In genomic region chr1:169148472-169149252, GRCh38 we compare ENCODE assay signal across 15 cellular contexts. TPM values are rescaled to one million over a fixed set of nuclear protein-coding genes. Genes with fewer than 3 reads are reported as not detected.
A peak's percentile ranks its signal among the peaks of the same experiment; 100 is the strongest.
DNase-seq lines count a peak whose midpoint lies in the region; ATAC-seq and TF ChIP-seq lines count a peak whose summit lies in the region.
"Had no signal": no experiment of that assay in that cellular context is flagged by ENCODE, and none has a peak within 500 bp of the region (broad histone marks: within the 10 kb centered on the region; RNA-seq: fewer than 3 reads in every experiment).

No MANE protein-coding gene starts in this region.

- ATAC-seq in HCT116: no peak; the same call in 1 of the 2 replicates
- ATAC-seq: heart left ventricle had no signal

- no peak for TF ChIP-seq POLR2A in HCT116 (IDR thresholded peaks at IDR 0.05; ENCODE audit: borderline replicate concordance, extremely low read depth, insufficient read depth, insufficient read length)
- TF ChIP-seq POLR2A in prostate gland (IDR thresholded peaks at IDR 0.05): no peak

- DNase-seq in DMS53 (lab: John Stamatoyannopoulos, UW): peak; percentile 95
- no peak for DNase-seq in HCT116 (ENCODE audit: low read depth, low spot score)
- DNase-seq in LoVo (ENCODE audit: low spot score): peak; percentile 71
- no peak for DNase-seq in prostate gland (ENCODE audit: low spot score)
- DNase-seq in SIG-M5 treated with dmso at 0.1 percent for 504 hours (lab: John Stamatoyannopoulos, UW; ENCODE audit: unreplicated experiment): no peak
- DNase-seq in NCI-H1436 treated with DMSO at 0.1 percent for 48 hours (lab: John Stamatoyannopoulos, UW): no peak
- DNase-seq in stimulated activated naive CD4-positive, alpha-beta T cell (lab: John Stamatoyannopoulos, UW): no peak
- DNase-seq: activated CD4-positive, CD25-positive, alpha-beta regulatory T cell; heart left ventricle; midbrain; NCI-H1105; NCI-H748 treated with DMSO at 0.1 percent for 48 hours; SIG-M5 had no signal

- H4K20me1 ChIP-seq in HCT116 (ENCODE audit: insufficient read depth): no peaks in the 10 kb centered on the region

- H3K4me2 ChIP-seq in HCT116 (ENCODE audit: low read length): peak overlapping the region; percentile 68

- H3K79me2 ChIP-seq in HCT116 (ENCODE audit: insufficient read depth, low read length): no peaks in the 10 kb centered on the region

- H3K27ac ChIP-seq in HCT116 (ENCODE audit: low read depth, low read length): no peak overlapping the region
- peak overlapping the region; percentile 68 to 87 for H3K27ac ChIP-seq in liver (ENCODE audit: low read depth in 1 of 2, low read length in 2 of 2)
- no peak overlapping the region for H3K27ac ChIP-seq in prostate gland
- H3K27ac ChIP-seq: heart left ventricle, tibial nerve had no signal

- intact Hi-C loops in HCT116 (cut with micrococcal nuclease): no loop called here
- intact Hi-C loops in prostate gland (cut with DNase I): no loop called here

- H3K4me3 ChIP-seq in HCT116 (replicated peaks in 1 of 2; ENCODE audit: low read depth in 1 of 2, low read length in 2 of 2) (peak overlapping the region in 1 of 2 experiments; percentile 21; a peak in 1 of 4 replicates), liver (ENCODE audit: low read depth in 1 of 3, low read length in 3 of 3) (no peak overlapping the region), prostate gland (no peak overlapping the region)
- H3K4me3 ChIP-seq: heart left ventricle, tibial nerve had no signal

- CTCF ChIA-PET in HCT116 (lab: Charles Lee): no interaction called here

- POLR2A ChIA-PET in HCT116 (lab: Charles Lee): no interaction called here

- no peak for TF ChIP-seq RAD21 in HCT116 (IDR thresholded peaks at IDR 0.05; ENCODE audit: low read depth)
- peak; percentile 59 to 61 for TF ChIP-seq RAD21 in liver (IDR thresholded peaks at IDR 0.05)

- 0 out of 2 replicates have a peak overlapping the region, but pooled peaks have one; percentile 18 for H3K9ac ChIP-seq in HCT116 (ENCODE audit: low read length)
- H3K9ac ChIP-seq in liver (ENCODE audit: low read depth in 1 of 2, low read length in 2 of 2): no peak overlapping the region

- H3K27me3 ChIP-seq in HCT116 (ENCODE audit: insufficient read depth, low read length) (no peaks in the 10 kb centered on the region), liver (ENCODE audit: control insufficient read depth in 4 of 4, insufficient read depth in 4 of 4, low read length in 3 of 4) (no peaks in the 10 kb centered on the region), prostate gland (replicated peaks; ENCODE audit: insufficient read depth) (no peaks in the 10 kb centered on the region)
- H3K27me3 ChIP-seq: heart left ventricle, tibial nerve had no signal

- 30% methylated on average over 5 of the region's 5 CpGs for WGBS in liver
- 94% methylated on average over 5 of the region's 5 CpGs for WGBS in prostate gland

- H3K9me3 ChIP-seq in HCT116 (ENCODE audit: control insufficient read depth in 1 of 2, insufficient read depth in 1 of 2, low read depth in 1 of 2, low read length in 2 of 2) (no peaks in the 10 kb centered on the region), liver (ENCODE audit: control insufficient read depth in 4 of 4, low read length in 3 of 4) (no peaks in the 10 kb centered on the region), prostate gland (no peaks in the 10 kb centered on the region)
- H3K9me3 ChIP-seq: heart left ventricle, tibial nerve had no signal

- RAD21 ChIA-PET in HCT116 (lab: Charles Lee; ENCODE audit: low non-redundant PET in 1 of 2, low total read pairs in 2 of 2, uncharacterized antibody in 2 of 2, unreplicated experiment in 2 of 2): interaction anchor here in 1 of 2 experiments (1.3 kb wide), 1 partner anchor 545 kb away, joined by 5 read pairs; no protein-coding TSS in a partner anchor

- H2AFZ ChIP-seq in HCT116 (ENCODE audit: low read depth, low read length, poor library complexity, severe bottlenecking): no peak overlapping the region

- no TSS peak for BruUV-seq in HCT116 (replicated peaks; lab: Mats Ljungman, UMichigan)

- H3K4me1 ChIP-seq in HCT116 (ENCODE audit: control insufficient read depth in 1 of 2, insufficient read depth in 2 of 2, low read length in 2 of 2): peaks cover 7 to 15% of the 10 kb centered on the region in 2 experiments; a peak in 3 of 4 replicates
- peaks cover 8 to 35% (median 28%) of the 10 kb centered on the region in 4 donors for H3K4me1 ChIP-seq in liver (ENCODE audit: control insufficient read depth in 4 of 4, insufficient read depth in 4 of 4, low read length in 3 of 4)
- no peaks in the 10 kb centered on the region for H3K4me1 ChIP-seq in prostate gland (replicated peaks)
- H3K4me1 ChIP-seq: heart left ventricle had no signal

- no peaks in the 10 kb centered on the region for H3K36me3 ChIP-seq in HCT116 (ENCODE audit: control insufficient read depth in 1 of 2, insufficient read depth in 2 of 2, low read length in 2 of 2)
- no peaks in the 10 kb centered on the region for H3K36me3 ChIP-seq in liver (ENCODE audit: control insufficient read depth in 4 of 4, insufficient read depth in 3 of 4, low read depth in 1 of 4, low read length in 3 of 4)
- no peaks in the 10 kb centered on the region for H3K36me3 ChIP-seq in prostate gland
- H3K36me3 ChIP-seq: heart left ventricle, tibial nerve had no signal

- no peaks in the 10 kb centered on the region for H3K9me2 ChIP-seq in HCT116 (ENCODE audit: insufficient read depth)

- no peak for TF ChIP-seq CTCF in HCT116 (IDR thresholded peaks at IDR 0.05 in 2 of 3, conservative IDR thresholded peaks at IDR 0.05 in 1 of 3; ENCODE audit: borderline replicate concordance in 1 of 3, insufficient read depth in 1 of 3, low read depth in 2 of 3, low read length in 2 of 3)
- TF ChIP-seq CTCF in liver (IDR thresholded peaks at IDR 0.05; ENCODE audit: low read depth, low read length, missing input control): no peak
- TF ChIP-seq CTCF in prostate gland (IDR thresholded peaks at IDR 0.05): no peak

TF ChIP-seq in HCT116, 20 proteins besides CTCF, POLR2A, EP300 and RAD21 (continues in another document):
- no peak for TF ChIP-seq TCF7L2 (IDR thresholded peaks at IDR 0.05; ENCODE audit: borderline replicate concordance, extremely low read depth, insufficient read depth, insufficient read length)
- TF ChIP-seq FOSL1 (IDR thresholded peaks at IDR 0.05; ENCODE audit: low read depth): 0 out of 2 replicates have a peak, but pooled peaks have one; percentile 7
- no peak for TF ChIP-seq CEBPB (IDR thresholded peaks at IDR 0.05; ENCODE audit: low read depth)
- no peak for TF ChIP-seq ATF3 (IDR thresholded peaks at IDR 0.05)
- peak; percentile 42 for TF ChIP-seq SP1 (IDR thresholded peaks at IDR 0.05; ENCODE audit: low read depth)
- no peak for TF ChIP-seq MAX (IDR thresholded peaks at IDR 0.05)
- TF ChIP-seq EZH2phosphoT487 (IDR thresholded peaks at IDR 0.05; ENCODE audit: borderline replicate concordance): no peak

TF ChIP-seq in liver, 16 proteins besides CTCF, POLR2A, EP300 and RAD21 (continues in another document):
- TF ChIP-seq HNF4A (conservative IDR thresholded peaks at IDR 0.05): peak; percentile 100
- peak; percentile 86 for TF ChIP-seq REST (IDR thresholded peaks at IDR 0.05)
- TF ChIP-seq ZBTB33 (IDR thresholded peaks at IDR 0.05): peak; percentile 79
- TF ChIP-seq MAX (IDR thresholded peaks at IDR 0.05): peak; percentile 82
- TF ChIP-seq JUND (IDR thresholded peaks at IDR 0.05): peak; percentile 93 to 96
- peak; percentile 100 for TF ChIP-seq HNF4G (IDR thresholded peaks at IDR 0.05)
- TF ChIP-seq YY1 (IDR thresholded peaks at IDR 0.05): peak; percentile 95
- TF ChIP-seq EGR1 (IDR thresholded peaks at IDR 0.05; ENCODE audit: low read depth in 2 of 2): peak in 1 of 2 donors; percentile 24

RNA-seq across cellular contexts. Expression of gene ATP1B1, which starts 42.2 kb away (rescaled TPM):
- 48.6 TPM for total RNA-seq in HCT116 (2021; ENCODE audit: unreplicated experiment)
- polyA plus RNA-seq in HCT116 (2012): 27.1 and 29.1 TPM in 2 replicates
- 10 to 100 TPM; 36.1 to 53.8 TPM for total RNA-seq in liver
- polyA plus RNA-seq in liver: 10 to 100 TPM; 39.1 to 57.0 TPM
- total RNA-seq in prostate gland: 100 to 1,000 TPM in 1 of 2 donors, 10 to 100 TPM in 1; 59.4 to 139 TPM

Comparison
In these comparisons a context has a peak if more than half of its experiments do, and no peak if none do; other contexts are left out.
1. DNase-seq: peak in DMS53 (single experiment) and LoVo (single experiment); none in HCT116 (single experiment), prostate gland (single experiment), SIG-M5 treated with dmso at 0.1 percent for 504 hours (single experiment), NCI-H1436 treated with DMSO at 0.1 percent for 48 hours (single experiment) and stimulated activated naive CD4-positive, alpha-beta T cell (0 of 6).
2. H3K27ac ChIP-seq: peak in liver (2 of 2); none in HCT116 (single experiment) and prostate gland (0 of 2).